In genomic region chr6:157221049-157221816, GRCh38 we compare ENCODE assay signal across 8 cellular contexts.
A peak's percentile ranks its signal among the peaks of the same experiment; 100 is the strongest.
DNase-seq lines count a peak whose midpoint lies in the region; ATAC-seq and TF ChIP-seq lines count a peak whose summit lies in the region.

No MANE protein-coding gene starts in this region.

- peak; percentile 71 for DNase-seq in Ammon's horn (ENCODE audit: low spot score)
- DNase-seq in Kasumi-1 (lab: John Stamatoyannopoulos, UW): peak; percentile 73 to 76
- DNase-seq in cardiac muscle cell (ENCODE audit: low read depth in 1 of 2, low spot score in 1 of 2): peak; percentile 59 to 79
- DNase-seq in putamen (ENCODE audit: low spot score): peak; percentile 53

- 27% methylated on average over 41 of the region's 41 CpGs for WGBS in urinary bladder

- H3K4me2 ChIP-seq in SU-DHL-6 (ENCODE audit: low read depth, low read length, poor library complexity, severe bottlenecking): peak overlapping the region; percentile 81

- H3K27me3 Mint-ChIP-seq in activated naive CD8-positive, alpha-beta T cell: peaks cover 2% of the 10 kb centered on the region

- H3K27ac ChIP-seq in SU-DHL-6 (ENCODE audit: low read depth, low read length) (no peak overlapping the region), cardiac muscle cell (no peak overlapping the region), urinary bladder (ENCODE audit: low read depth) (no peak overlapping the region)

- H3K4me1 ChIP-seq in cardiac muscle cell (ENCODE audit: low read depth): peaks cover 3% of the 10 kb centered on the region
- no peaks in the 10 kb centered on the region for H3K4me1 ChIP-seq in urinary bladder (ENCODE audit: insufficient read depth)

- no peaks in the 10 kb centered on the region for H3K36me3 Mint-ChIP-seq in activated naive CD8-positive, alpha-beta T cell

- peak overlapping the region; percentile 59 for H3K9ac ChIP-seq in SU-DHL-6 (ENCODE audit: low read length)

- H3K27me3 ChIP-seq in SU-DHL-6 (ENCODE audit: low read length) (no peaks in the 10 kb centered on the region), cardiac muscle cell (no peaks in the 10 kb centered on the region)

- H3K9me3 ChIP-seq in SU-DHL-6 (ENCODE audit: insufficient read depth, low read length): no peaks in the 10 kb centered on the region
- H3K9me3 ChIP-seq in cardiac muscle cell (ENCODE audit: low read depth): no peaks in the 10 kb centered on the region

- ATAC-seq in GM19455 (IDR thresholded peaks at IDR 0.05; ENCODE audit: unreplicated experiment): peak; percentile 44

- H3K4me3 ChIP-seq in SU-DHL-6 (ENCODE audit: insufficient read depth, low read length, poor library complexity, severe bottlenecking) (peak overlapping the region; percentile 52), cardiac muscle cell (no peak overlapping the region), urinary bladder (ENCODE audit: low read depth, low read length) (peak overlapping the region; percentile 7)

- no peaks in the 10 kb centered on the region for H3K79me2 ChIP-seq in SU-DHL-6 (ENCODE audit: insufficient read depth, low read length)

- no peaks in the 10 kb centered on the region for H3K9me3 Mint-ChIP-seq in activated naive CD8-positive, alpha-beta T cell (ENCODE audit: low read depth)

- H2AFZ ChIP-seq in SU-DHL-6 (ENCODE audit: low read depth, low read length, severe bottlenecking): peak overlapping the region; percentile 94

- peaks cover 18% of the 10 kb centered on the region for H3K4me1 Mint-ChIP-seq in activated naive CD8-positive, alpha-beta T cell (ENCODE audit: low read depth)

- TF ChIP-seq CTCF in SU-DHL-6 (IDR thresholded peaks at IDR 0.05; ENCODE audit: insufficient read depth, low read length, poor library complexity, severe bottlenecking): no peak
- TF ChIP-seq CTCF in cardiac muscle cell (IDR thresholded peaks at IDR 0.05; ENCODE audit: low read depth, low read length): peak; percentile 30

- H3F3A ChIP-seq in SU-DHL-6 (ENCODE audit: insufficient read depth): no peaks in the 10 kb centered on the region

- H4K20me1 ChIP-seq in SU-DHL-6 (ENCODE audit: low read depth, low read length): no peaks in the 10 kb centered on the region

- H3K4me3 Mint-ChIP-seq in activated naive CD8-positive, alpha-beta T cell: peak overlapping the region; percentile 86

- peak overlapping the region; percentile 91 for H3K27ac Mint-ChIP-seq in activated naive CD8-positive, alpha-beta T cell

- H3K36me3 ChIP-seq in SU-DHL-6 (ENCODE audit: low read length): no peaks in the 10 kb centered on the region
- H3K36me3 ChIP-seq in cardiac muscle cell: no peaks in the 10 kb centered on the region
- no peaks in the 10 kb centered on the region for H3K36me3 ChIP-seq in urinary bladder (ENCODE audit: insufficient read depth)

- H3K9me2 ChIP-seq in SU-DHL-6 (replicated peaks; ENCODE audit: insufficient read depth, low read length): no peaks in the 10 kb centered on the region
